In the genomic region with DNA sequence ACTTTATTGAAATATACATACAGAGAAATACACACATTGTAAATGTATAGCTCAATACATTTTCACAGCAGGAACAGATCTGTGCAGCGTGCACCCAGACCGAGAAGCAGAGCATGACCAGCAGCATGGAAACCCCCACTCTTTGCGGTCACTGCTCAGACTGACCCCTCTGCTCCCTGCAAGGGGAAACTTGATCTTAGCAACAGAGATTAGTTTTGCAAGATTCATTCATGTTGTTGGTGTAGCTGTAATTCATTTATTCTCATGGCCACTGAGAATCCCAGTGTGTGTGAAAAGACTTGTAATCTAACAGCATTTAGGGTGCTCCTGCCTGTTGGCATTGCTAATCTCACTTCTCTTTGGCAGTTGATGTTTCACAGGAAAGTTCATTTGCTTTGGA, we compare ENCODE assay signal across 23 cellular contexts.
"Had no signal": no experiment of that assay in that cellular context is flagged by ENCODE, and none has a peak within 500 bp of the region (broad histone marks: within the 10 kb centered on the region; RNA-seq: fewer than 3 reads in every experiment).

No MANE protein-coding gene starts in this region.

- DNase-seq: IMR-90, Karpas-422, KG1, MG63, NCI-H1092, NCI-H1105 treated with DMSO at 0.1 percent for 48 hours, NCI-H1417 treated with DMSO at 0.1 percent for 48 hours, NCI-H146, NCI-H1694 treated with DMSO at 0.1 percent for 48 hours, NCI-H2029, NCI-H2081 treated with DMSO at 0.1 percent for 48 hours, NCI-H2171, NCI-H226, NCI-H446, NCI-H510A, NCI-H524 treated with DMSO at 0.1 percent for 48 hours, NCI-H69, NCI-H774, Right ventricle myocardium superior, RPMI8226, SIG-M5 had no signal

- H3K4me3 ChIP-seq: MG63, SJSA1, SK-N-MC had no signal

- H3K27ac ChIP-seq: SJSA1, SK-N-MC had no signal
